1 cellular context compared by ENCODE assay signal in the genomic region with DNA sequence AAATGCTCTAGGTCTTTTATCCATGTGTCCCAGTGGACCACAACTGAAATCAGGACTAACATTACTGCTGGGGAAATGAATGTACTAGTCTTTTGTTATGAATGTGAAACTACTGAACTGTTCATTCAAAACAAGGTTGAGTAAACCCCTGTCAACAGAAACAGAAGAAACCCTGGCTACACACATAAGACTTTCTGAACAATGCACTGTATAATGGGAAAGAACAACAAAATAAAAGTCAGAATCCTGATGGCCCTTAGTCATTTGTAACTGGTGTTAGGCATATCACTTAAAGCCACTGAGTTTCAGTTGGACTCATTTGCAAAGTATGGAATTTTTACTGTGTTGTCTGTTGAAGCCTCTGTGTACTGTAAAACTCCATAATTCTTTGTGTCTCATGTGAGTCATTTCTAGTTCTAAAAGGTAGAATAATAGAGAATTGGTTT.
TF ChIP-seq lines count a peak whose summit lies in the region.

No MANE protein-coding gene starts in this region.

TF ChIP-seq in GM12878, 131 proteins besides CTCF, POLR2A, EP300 and RAD21 (continued from another document):
- TF ChIP-seq BMI1 (IDR thresholded peaks at IDR 0.05; ENCODE audit: borderline replicate concordance) (no peak), ZSCAN29 (IDR thresholded peaks at IDR 0.05) (no peak), RB1 (IDR thresholded peaks at IDR 0.05; ENCODE audit: borderline replicate concordance) (no peak)
- TF ChIP-seq, protein P1, sequence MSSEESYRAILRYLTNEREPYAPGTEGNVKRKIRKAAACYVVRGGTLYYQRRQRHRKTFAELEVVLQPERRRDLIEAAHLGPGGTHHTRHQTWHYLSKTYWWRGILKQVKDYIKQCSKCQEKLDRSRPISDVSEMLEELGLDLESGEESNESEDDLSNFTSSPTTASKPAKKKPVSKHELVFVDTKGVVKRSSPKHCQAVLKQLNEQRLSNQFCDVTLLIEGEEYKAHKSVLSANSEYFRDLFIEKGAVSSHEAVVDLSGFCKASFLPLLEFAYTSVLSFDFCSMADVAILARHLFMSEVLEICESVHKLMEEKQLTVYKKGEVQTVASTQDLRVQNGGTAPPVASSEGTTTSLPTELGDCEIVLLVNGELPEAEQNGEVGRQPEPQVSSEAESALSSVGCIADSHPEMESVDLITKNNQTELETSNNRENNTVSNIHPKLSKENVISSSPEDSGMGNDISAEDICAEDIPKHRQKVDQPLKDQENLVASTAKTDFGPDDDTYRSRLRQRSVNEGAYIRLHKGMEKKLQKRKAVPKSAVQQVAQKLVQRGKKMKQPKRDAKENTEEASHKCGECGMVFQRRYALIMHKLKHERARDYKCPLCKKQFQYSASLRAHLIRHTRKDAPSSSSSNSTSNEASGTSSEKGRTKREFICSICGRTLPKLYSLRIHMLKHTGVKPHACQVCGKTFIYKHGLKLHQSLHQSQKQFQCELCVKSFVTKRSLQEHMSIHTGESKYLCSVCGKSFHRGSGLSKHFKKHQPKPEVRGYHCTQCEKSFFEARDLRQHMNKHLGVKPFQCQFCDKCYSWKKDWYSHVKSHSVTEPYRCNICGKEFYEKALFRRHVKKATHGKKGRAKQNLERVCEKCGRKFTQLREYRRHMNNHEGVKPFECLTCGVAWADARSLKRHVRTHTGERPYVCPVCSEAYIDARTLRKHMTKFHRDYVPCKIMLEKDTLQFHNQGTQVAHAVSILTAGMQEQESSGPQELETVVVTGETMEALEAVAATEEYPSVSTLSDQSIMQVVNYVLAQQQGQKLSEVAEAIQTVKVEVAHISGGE (CRISPR knock-in tag; IDR thresholded peaks at IDR 0.05), result no peak
